Comparison of ENCODE assay signal across 29 cellular contexts in genomic region chr5:165808358-165808757, GRCh38.
"Had no signal": no experiment of that assay in that cellular context is flagged by ENCODE, and none has a peak within 500 bp of the region (broad histone marks: within the 10 kb centered on the region; RNA-seq: fewer than 3 reads in every experiment).

No MANE protein-coding gene starts in this region.

- H3K27ac Mint-ChIP-seq: stimulated activated effector memory CD8-positive, alpha-beta T cell treated with anti-CD3 and anti-CD28 coated beads, Interleukin-12 subunit alpha, Interleukin-12 subunit beta, amount 100 ng/mL, for 72 hours; stimulated activated memory B cell treated with anti-CD40 and anti-IgM and Interleukin-4, amounts not matched to agents 10 μg/mL and 1 μg/mL and 100 μg/mL, for 72 hours; stimulated activated naive B cell treated with anti-CD40 and anti-IgM and Interleukin-4, amounts not matched to agents 10 μg/mL and 1 μg/mL and 100 μg/mL, for 72 hours; stimulated activated naive CD8-positive, alpha-beta T cell treated with anti-CD3 and anti-CD28 coated beads, Interleukin-15, amount 100 ng/mL, for 72 hours; stimulated activated naive CD8-positive, alpha-beta T cell treated with anti-CD3 and anti-CD28 coated beads, Interleukin-15, Interleukin-2, amounts not matched to agents 100 ng/mL and 50 ng/mL, for 24 hours; type B pancreatic cell had no signal

- H3K27ac ChIP-seq: stomach, suprapubic skin, testis, thoracic aorta, thyroid gland, tibial artery, tibial nerve, transverse colon, upper lobe of left lung, upper lobe of right lung, uterus, vagina had no signal

- H3K4me1 ChIP-seq: stomach, suprapubic skin, testis, thyroid gland, tibial artery, tibial nerve, transverse colon, upper lobe of left lung, upper lobe of right lung, uterus, vagina had no signal

- H3K4me3 Mint-ChIP-seq: stimulated activated effector memory CD8-positive, alpha-beta T cell treated with anti-CD3 and anti-CD28 coated beads, Interleukin-12 subunit alpha, Interleukin-12 subunit beta, amount 100 ng/mL, for 72 hours; stimulated activated memory B cell treated with anti-CD40 and anti-IgM and Interleukin-4, amounts not matched to agents 10 μg/mL and 1 μg/mL and 100 μg/mL, for 72 hours; stimulated activated naive B cell treated with anti-CD40 and anti-IgM and Interleukin-4, amounts not matched to agents 10 μg/mL and 1 μg/mL and 100 μg/mL, for 72 hours; stimulated activated naive CD8-positive, alpha-beta T cell treated with anti-CD3 and anti-CD28 coated beads, Interleukin-15, amount 100 ng/mL, for 72 hours; stimulated activated naive CD8-positive, alpha-beta T cell treated with anti-CD3 and anti-CD28 coated beads, Interleukin-15, Interleukin-2, amounts not matched to agents 100 ng/mL and 50 ng/mL, for 24 hours; type B pancreatic cell had no signal

- H3K4me3 ChIP-seq: stomach, suprapubic skin, testis, thoracic aorta, thyroid gland, tibial artery, tibial nerve, transverse colon, upper lobe of left lung, upper lobe of right lung, uterus, vagina had no signal

- H3K27me3 ChIP-seq: stomach, suprapubic skin, testis, thyroid gland, tibial artery, tibial nerve, transverse colon, upper lobe of left lung, upper lobe of right lung, uterus, vagina had no signal

- FAIRE-seq: urothelium cell line had no signal

- DNase-seq: stimulated activated CD4-positive, alpha-beta T cell treated with anti-CD3 and anti-CD28 coated beads, Interleukin-2, amount 100 ng/mL, for 48 hours; stimulated activated CD4-positive, alpha-beta T cell treated with anti-CD3 and anti-CD28 coated beads, Interleukin-4, amount 100 ng/mL, for 1 hour; stimulated activated CD4-positive, alpha-beta T cell treated with anti-CD3 and anti-CD28 coated beads, Interleukin-4, amount 100 ng/mL, for 24 hours; stimulated activated CD4-positive, alpha-beta T cell treated with anti-CD3 and anti-CD28 coated beads, Interleukin-4, amount 100 ng/mL, for 4 hours; stimulated activated CD8-positive, alpha-beta memory T cell treated with anti-CD3 and anti-CD28 coated beads, Interleukin-4, amount 100 ng/mL, for 48 hours; stimulated activated naive B cell treated with anti-CD40 and anti-IgM and Interleukin-4, amounts not matched to agents 10 μg/mL and 1 μg/mL and 100 μg/mL, for 72 hours; stimulated activated naive CD4-positive, alpha-beta T cell; stimulated activated naive CD4-positive, alpha-beta T cell treated with Interleukin-2 at 50 U/mL for 16 hours; stimulated activated naive CD8-positive, alpha-beta T cell treated with anti-CD3 and anti-CD28 coated beads, Interleukin-15, amount 100 ng/mL, for 72 hours; stimulated activated naive CD8-positive, alpha-beta T cell treated with anti-CD3 and anti-CD28 coated beads, Interleukin-15, Interleukin-2, amounts not matched to agents 100 U/mL and 50 U/mL, for 24 hours; stomach; substantia nigra; testis; thyroid gland; tibial artery; transverse colon; trophoblast cell; upper lobe of left lung; upper lobe of right lung; uterus had no signal

- H3K9me3 ChIP-seq: stomach, testis, thoracic aorta, thyroid gland, tibial artery, tibial nerve, transverse colon, upper lobe of left lung, upper lobe of right lung, uterus, vagina had no signal

- H3K4me1 Mint-ChIP-seq: stimulated activated effector memory CD8-positive, alpha-beta T cell treated with anti-CD3 and anti-CD28 coated beads, Interleukin-12 subunit alpha, Interleukin-12 subunit beta, amount 100 ng/mL, for 72 hours; stimulated activated memory B cell treated with anti-CD40 and anti-IgM and Interleukin-4, amounts not matched to agents 10 μg/mL and 1 μg/mL and 100 μg/mL, for 72 hours; stimulated activated naive B cell treated with anti-CD40 and anti-IgM and Interleukin-4, amounts not matched to agents 10 μg/mL and 1 μg/mL and 100 μg/mL, for 72 hours; stimulated activated naive CD8-positive, alpha-beta T cell treated with anti-CD3 and anti-CD28 coated beads, Interleukin-15, amount 100 ng/mL, for 72 hours had no signal

- ATAC-seq: stimulated activated effector memory CD8-positive, alpha-beta T cell treated with anti-CD3 and anti-CD28 coated beads, Interleukin-12 subunit alpha, Interleukin-12 subunit beta, amount 100 ng/mL, for 72 hours; stimulated activated memory B cell treated with anti-CD40 and anti-IgM and Interleukin-4, amounts not matched to agents 10 μg/mL and 1 μg/mL and 100 μg/mL, for 72 hours; stimulated activated naive B cell treated with anti-CD40 and anti-IgM and Interleukin-4, amounts not matched to agents 10 μg/mL and 1 μg/mL and 100 μg/mL, for 72 hours; stimulated activated naive CD8-positive, alpha-beta T cell treated with anti-CD3 and anti-CD28 coated beads, Interleukin-15, amount 100 ng/mL, for 72 hours; stimulated activated naive CD8-positive, alpha-beta T cell treated with anti-CD3 and anti-CD28 coated beads, Interleukin-15, Interleukin-2, amounts not matched to agents 100 U/mL and 50 U/mL, for 24 hours; upper lobe of right lung had no signal

- H3K36me3 ChIP-seq: stomach, suprapubic skin, thoracic aorta, thyroid gland, tibial artery, tibial nerve, transverse colon, upper lobe of left lung, upper lobe of right lung, uterus, vagina had no signal

- H3K9me3 Mint-ChIP-seq: stimulated activated memory B cell treated with anti-CD40 and anti-IgM and Interleukin-4, amounts not matched to agents 10 μg/mL and 1 μg/mL and 100 μg/mL, for 72 hours; stimulated activated naive CD8-positive, alpha-beta T cell treated with anti-CD3 and anti-CD28 coated beads, Interleukin-15, amount 100 ng/mL, for 72 hours; stimulated activated naive CD8-positive, alpha-beta T cell treated with anti-CD3 and anti-CD28 coated beads, Interleukin-15, Interleukin-2, amounts not matched to agents 100 ng/mL and 50 ng/mL, for 24 hours; type B pancreatic cell had no signal

- H3K36me3 Mint-ChIP-seq: stimulated activated effector memory CD8-positive, alpha-beta T cell treated with anti-CD3 and anti-CD28 coated beads, Interleukin-12 subunit alpha, Interleukin-12 subunit beta, amount 100 ng/mL, for 72 hours; stimulated activated memory B cell treated with anti-CD40 and anti-IgM and Interleukin-4, amounts not matched to agents 10 μg/mL and 1 μg/mL and 100 μg/mL, for 72 hours; stimulated activated naive B cell treated with anti-CD40 and anti-IgM and Interleukin-4, amounts not matched to agents 10 μg/mL and 1 μg/mL and 100 μg/mL, for 72 hours; type B pancreatic cell had no signal

- H3K27me3 Mint-ChIP-seq: stimulated activated memory B cell treated with anti-CD40 and anti-IgM and Interleukin-4, amounts not matched to agents 10 μg/mL and 1 μg/mL and 100 μg/mL, for 72 hours; stimulated activated naive B cell treated with anti-CD40 and anti-IgM and Interleukin-4, amounts not matched to agents 10 μg/mL and 1 μg/mL and 100 μg/mL, for 72 hours; stimulated activated naive CD8-positive, alpha-beta T cell treated with anti-CD3 and anti-CD28 coated beads, Interleukin-15, amount 100 ng/mL, for 72 hours; stimulated activated naive CD8-positive, alpha-beta T cell treated with anti-CD3 and anti-CD28 coated beads, Interleukin-15, Interleukin-2, amounts not matched to agents 100 ng/mL and 50 ng/mL, for 24 hours; type B pancreatic cell had no signal
